Comparison of ENCODE assay signal across 23 cellular contexts in genomic region chr5:13624283-13625074, GRCh38.
"Had no signal": no experiment of that assay in that cellular context is flagged by ENCODE, and none has a peak within 500 bp of the region (broad histone marks: within the 10 kb centered on the region; RNA-seq: fewer than 3 reads in every experiment).

No MANE protein-coding gene starts in this region.

- H3K4me3 ChIP-seq: body of pancreas had no signal

- H3K27me3 ChIP-seq: body of pancreas had no signal

- H3K9me3 ChIP-seq: body of pancreas had no signal

- DNase-seq: activated B cell treated with CpG ODN at 0.5 μM for 24 hours; activated CD4-positive, alpha-beta T cell treated with anti-CD3 and anti-CD28 coated beads for 1 hour; activated CD4-positive, alpha-beta T cell treated with anti-CD3 and anti-CD28 coated beads, Interleukin-2, amount 10 ng/mL, durations not matched to agents 24 days and 14 days; activated CD4-positive, alpha-beta T cell treated with anti-CD3 and anti-CD28 coated beads, Interleukin-2, amount 50 U/mL, for 48 hours; activated CD8-positive, alpha-beta memory T cell treated with anti-CD3 and anti-CD28 coated beads, Interleukin-2, amount 10 ng/mL, durations not matched to agents 7 days and 5 days; activated effector memory CD4-positive, alpha-beta T cell treated with Interleukin-2 at 50 U/mL for 16 hours; activated naive CD4-positive, alpha-beta T cell; activated T-cell treated with anti-CD3 and anti-CD28 coated beads, Interleukin-2, amount 50 U/mL, for 24 hours; aorta; Karpas-422; NCI-H1092; NCI-H1417; NCI-H1694; NCI-H2029; NCI-H2107; NCI-H2171 treated with DMSO at 0.1 percent for 48 hours; NCI-H226; NCI-H526 treated with DMSO at 0.1 percent for 48 hours; NCI-H82; SHP77 treated with DMSO at 0.1 percent for 48 hours; T-helper 17 cell; T-helper 9 cell had no signal

- ATAC-seq: activated CD8-positive, alpha-beta memory T cell treated with anti-CD3 and anti-CD28 coated beads, Interleukin-2, amount 10 ng/mL, durations not matched to agents 7 days and 5 days; body of pancreas; T-helper 17 cell had no signal
